ENCODE assay signal across 1 cellular context in genomic region chr11:34051349-34052035, GRCh38.
TF ChIP-seq lines count a peak whose summit lies in the region.

CAPRIN1 (plus strand) TSS chr11:34051731; CDS start chr11:34052421, 690 bp downstream.

TF ChIP-seq in HCT116, 20 proteins besides CTCF, POLR2A, EP300 and RAD21 (continued from another document):
- TF ChIP-seq YY1 (IDR thresholded peaks at IDR 0.05; ENCODE audit: extremely low read depth, insufficient replicate concordance, low read depth, low read length): no peak
